In genomic region chr2:241310917-241311566, GRCh38 we compare ENCODE assay signal across 1 cellular context.
TF ChIP-seq lines count a peak whose summit lies in the region.

No MANE protein-coding gene starts in this region.

TF ChIP-seq in GM12878, 131 proteins besides CTCF, POLR2A, EP300 and RAD21 (continued from another document):
- TF ChIP-seq GABPA (IDR thresholded peaks at IDR 0.05; ENCODE audit: low read depth) (no peak), NR2F1 (conservative IDR thresholded peaks at IDR 0.05) (no peak), CREM (IDR thresholded peaks at IDR 0.05; ENCODE audit: low read depth) (peak; percentile 34; the same call in 1 of the 2 replicates), CHD4 (IDR thresholded peaks at IDR 0.05) (no peak), KLF5 (IDR thresholded peaks at IDR 0.05; ENCODE audit: partially characterized antibody) (no peak), FOXK2 (IDR thresholded peaks at IDR 0.05) (no peak), GATAD2B (conservative IDR thresholded peaks at IDR 0.05; ENCODE audit: low read depth) (no peak), TAF1 (IDR thresholded peaks at IDR 0.05; ENCODE audit: borderline replicate concordance, low read depth, low read length) (0 out of 2 replicates have a peak, but pooled peaks have one; percentile 13), PKNOX1 (IDR thresholded peaks at IDR 0.05) (peak; percentile 44; the same call in 1 of the 2 replicates), SKIL (IDR thresholded peaks at IDR 0.05; ENCODE audit: low read depth, poor library complexity, severe bottlenecking) (peak; percentile 40), IRF3 (IDR thresholded peaks at IDR 0.05) (no peak), SMC3 (IDR thresholded peaks at IDR 0.05; ENCODE audit: borderline replicate concordance, low read length) (peak; percentile 20; the same call in 1 of the 2 replicates), EED (IDR thresholded peaks at IDR 0.05; ENCODE audit: low read depth) (peak; percentile 90), IRF4 (IDR thresholded peaks at IDR 0.05; ENCODE audit: low read depth, low read length) (peak; percentile 92), ELK1 (IDR thresholded peaks at IDR 0.05; ENCODE audit: low read depth, low read length) (no peak), JUND (IDR thresholded peaks at IDR 0.05; ENCODE audit: low read depth, low read length) (no peak)
